Comparison of ENCODE assay signal across 2 cellular contexts in genomic region chr20:21089421-21089820, GRCh38.
TF ChIP-seq lines count a peak whose summit lies in the region.

No MANE protein-coding gene starts in this region.

TF ChIP-seq in SK-N-SH, 30 proteins besides CTCF, POLR2A, EP300 and RAD21 (continued from another document):
- TF ChIP-seq MAX (IDR thresholded peaks at IDR 0.05; ENCODE audit: low read depth) = no peak
- no peak for TF ChIP-seq REST (IDR thresholded peaks at IDR 0.05; ENCODE audit: low read depth, low read length)
- no peak for TF ChIP-seq FOXJ3 (CRISPR knock-in tag; IDR thresholded peaks at IDR 0.05)
- TF ChIP-seq NRF1 (IDR thresholded peaks at IDR 0.05; ENCODE audit: low read depth, low read length) = no peak
- no peak for TF ChIP-seq JUND (IDR thresholded peaks at IDR 0.05)

TF ChIP-seq in SK-N-SH treated with all-trans-retinoic acid at 6 μM for 48 hours, 23 proteins besides CTCF, POLR2A, EP300 and RAD21 (continued from another document):
- TF ChIP-seq TSHZ2 (CRISPR knock-in tag; IDR thresholded peaks at IDR 0.05) (no peak), PATZ1 (CRISPR knock-in tag; IDR thresholded peaks at IDR 0.05; ENCODE audit: borderline replicate concordance) (no peak), GLIS3 (CRISPR knock-in tag; IDR thresholded peaks at IDR 0.05) (no peak), POU6F1 (CRISPR knock-in tag; IDR thresholded peaks at IDR 0.05; ENCODE audit: borderline replicate concordance, low read depth) (no peak)
